8 cellular contexts compared by ENCODE assay signal in the genomic region with DNA sequence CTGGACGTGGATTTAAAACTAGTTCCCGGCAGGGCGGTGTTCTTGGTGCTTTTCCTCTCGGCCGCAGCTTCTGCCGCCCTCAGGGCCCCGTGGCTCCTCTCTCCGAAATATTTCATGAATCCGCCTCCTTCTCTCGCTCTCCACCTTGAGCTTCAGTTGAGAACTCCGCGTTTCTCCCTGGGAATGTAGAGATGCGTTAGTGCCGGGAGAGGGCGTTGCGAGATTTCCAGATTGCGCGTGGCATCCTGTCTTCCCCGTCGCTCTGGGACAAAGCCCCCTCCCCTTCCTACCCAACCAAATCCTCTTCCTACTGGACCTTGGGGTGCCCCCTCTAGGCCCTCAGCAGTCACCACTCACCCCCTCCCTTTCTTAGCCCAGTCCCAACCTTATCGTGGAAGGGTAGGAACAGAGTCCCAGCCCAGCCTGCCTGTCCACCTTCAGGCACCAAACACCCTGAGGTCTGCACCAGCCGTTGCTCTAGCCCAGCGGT. TPM values are rescaled to one million over a fixed set of nuclear protein-coding genes. Genes with fewer than 3 reads are reported as not detected.
DNase-seq lines count a peak whose midpoint lies in the region; ATAC-seq and TF ChIP-seq lines count a peak whose summit lies in the region.

No MANE protein-coding gene starts in this region.

- H3K4me3 Mint-ChIP-seq in activated CD4-positive, alpha-beta T cell treated with anti-CD3 and anti-CD28 coated beads for 36 hours = peak overlapping the region; percentile 44
- peak overlapping the region in 7 of 10 donors; percentile 3 to 67 (median 39) for H3K4me3 Mint-ChIP-seq in naive thymus-derived CD8-positive, alpha-beta T cell

- TF ChIP-seq CTCF in cardiac fibroblast (IDR thresholded peaks at IDR 0.05; ENCODE audit: low read depth, low read length) = peak; percentile 75

- peaks cover 3% of the 10 kb centered on the region for H3K36me3 Mint-ChIP-seq in activated CD4-positive, alpha-beta T cell treated with anti-CD3 and anti-CD28 coated beads for 36 hours (ENCODE audit: low read depth)
- H3K36me3 Mint-ChIP-seq in naive thymus-derived CD8-positive, alpha-beta T cell = peaks cover 0 to 5% (median 0%) of the 10 kb centered on the region in 3 donors

- peak; percentile 37 for ATAC-seq in activated CD4-positive, alpha-beta T cell treated with anti-CD3 and anti-CD28 coated beads for 36 hours
- ATAC-seq in naive thymus-derived CD8-positive, alpha-beta T cell = peak; percentile 36 to 42

- POLR2A ChIA-PET in activated CD4-positive, alpha-beta T cell treated with anti-CD3 and anti-CD28 coated beads for 36 hours (lab: Charles Lee) = interaction anchor here (0.8 kb wide), 1 partner anchor 17 kb away, joined by 3 read pairs; no protein-coding TSS in a partner anchor
- POLR2A ChIA-PET in naive thymus-derived CD8-positive, alpha-beta T cell (lab: Charles Lee) = interaction anchor here (0.9 to 10.0 kb wide), 14 partner anchors 9 to 93 kb away, joined by 3 to 180 read pairs (median 10); a partner anchor contains a TSS

- no peak overlapping the region for H3K27ac Mint-ChIP-seq in activated CD4-positive, alpha-beta T cell treated with anti-CD3 and anti-CD28 coated beads for 36 hours
- peak overlapping the region; percentile 25 to 75 (median 57) for H3K27ac Mint-ChIP-seq in naive thymus-derived CD8-positive, alpha-beta T cell

- intact Hi-C loops in activated CD4-positive, alpha-beta T cell treated with anti-CD3 and anti-CD28 coated beads for 36 hours (cut with DNase I, micrococcal nuclease) = loop anchor here (1.0 to 5.0 kb wide), 3 partner anchors 13 to 272 kb away; no protein-coding TSS in a partner anchor

- H3K9me3 Mint-ChIP-seq in activated CD4-positive, alpha-beta T cell treated with anti-CD3 and anti-CD28 coated beads for 36 hours (ENCODE audit: low read depth) = peaks cover 6% of the 10 kb centered on the region
- peaks cover 0 to 10% (median 0%) of the 10 kb centered on the region in 9 donors for H3K9me3 Mint-ChIP-seq in naive thymus-derived CD8-positive, alpha-beta T cell

- no peaks in the 10 kb centered on the region for H3K27me3 Mint-ChIP-seq in activated CD4-positive, alpha-beta T cell treated with anti-CD3 and anti-CD28 coated beads for 36 hours
- peaks cover 0 to 1% (median 0%) of the 10 kb centered on the region in 5 donors for H3K27me3 Mint-ChIP-seq in naive thymus-derived CD8-positive, alpha-beta T cell

- H3K4me1 Mint-ChIP-seq in activated CD4-positive, alpha-beta T cell treated with anti-CD3 and anti-CD28 coated beads for 36 hours = peaks cover 41% of the 10 kb centered on the region
- H3K4me1 Mint-ChIP-seq in naive thymus-derived CD8-positive, alpha-beta T cell = peaks cover 20 to 30% (median 25%) of the 10 kb centered on the region in 4 donors

- CTCF ChIA-PET in activated CD4-positive, alpha-beta T cell treated with anti-CD3 and anti-CD28 coated beads for 36 hours (lab: Charles Lee) = interaction anchor here (0.5 to 5.9 kb wide), 30 partner anchors 8 to 420 kb away, joined by 3 to 187 read pairs (median 4); a partner anchor contains a TSS

- DNase-seq in activated CD4-positive, alpha-beta T cell treated with anti-CD3 and anti-CD28 coated beads for 36 hours = peak; percentile 55
- no peak for DNase-seq in activated CD4-positive, alpha-beta T cell treated with anti-CD3 and anti-CD28 coated beads for 48 hours
- DNase-seq in Kasumi-1 (lab: John Stamatoyannopoulos, UW) = peak; percentile 44 to 64
- DNase-seq in cardiac fibroblast (ENCODE audit: low read depth in 2 of 2) = peak; percentile 65 to 70
- peak in 1 of 10 donors; percentile 21 for DNase-seq in naive thymus-derived CD8-positive, alpha-beta T cell
- DNase-seq in DMS79 treated with DMSO at 0.1 percent for 48 hours (lab: John Stamatoyannopoulos, UW) = no peak
- DNase-seq in DMS79 (lab: John Stamatoyannopoulos, UW) = no peak
- DNase-seq in activated effector memory CD4-positive, alpha-beta T cell treated with anti-CD3 and anti-CD28 coated beads, Interleukin-2, amount 50 U/mL, for 16 hours = no peak

- no peak overlapping the region for H3K4me3 ChIP-seq in cardiac fibroblast (replicated peaks in 1 of 2; ENCODE audit: low read depth in 2 of 2, low read length in 2 of 2)

RNA-seq across cellular contexts. Expression of a gene that starts 15.5 kb away (rescaled TPM):
- total RNA-seq in activated CD4-positive, alpha-beta T cell treated with anti-CD3 and anti-CD28 coated beads for 36 hours = 100 to 1,000 TPM; 692 to 930 TPM
- 100 to 1,000 TPM; 295 to 297 TPM for total RNA-seq in naive thymus-derived CD8-positive, alpha-beta T cell
- polyA plus RNA-seq in naive thymus-derived CD8-positive, alpha-beta T cell = 1,000 to 10,000 TPM in 2 of 3 donors, 100 to 1,000 TPM in 1; 740 to 1,115 (median 1,110) TPM

RNA-seq across cellular contexts. Expression of a gene that starts 22.7 kb away (rescaled TPM):
- 10 to 100 TPM; 33.1 to 42.8 TPM for total RNA-seq in activated CD4-positive, alpha-beta T cell treated with anti-CD3 and anti-CD28 coated beads for 36 hours
- total RNA-seq in naive thymus-derived CD8-positive, alpha-beta T cell = 100 to 1,000 TPM; 177 to 193 TPM
- polyA plus RNA-seq in naive thymus-derived CD8-positive, alpha-beta T cell = 10 to 100 TPM; 48.9 to 60.8 (median 54.6) TPM

RNA-seq across cellular contexts. Expression of a gene that starts 47.3 kb away (rescaled TPM):
- total RNA-seq in activated CD4-positive, alpha-beta T cell treated with anti-CD3 and anti-CD28 coated beads for 36 hours = 10 to 100 TPM; 14.8 to 15.6 TPM
- total RNA-seq in naive thymus-derived CD8-positive, alpha-beta T cell = 10 to 100 TPM; 13.5 to 13.7 TPM
- 1 to 10 TPM; 2.9 to 7.3 (median 4.2) TPM for polyA plus RNA-seq in naive thymus-derived CD8-positive, alpha-beta T cell

Comparison
In these comparisons a context has a peak if more than half of its experiments do, and no peak if none do; other contexts are left out.
1. DNase-seq: peak in activated CD4-positive, alpha-beta T cell treated with anti-CD3 and anti-CD28 coated beads for 36 hours (single experiment), Kasumi-1 (2 of 2) and cardiac fibroblast (2 of 2); none in activated CD4-positive, alpha-beta T cell treated with anti-CD3 and anti-CD28 coated beads for 48 hours (single experiment), DMS79 treated with DMSO at 0.1 percent for 48 hours (single experiment), DMS79 (single experiment) and activated effector memory CD4-positive, alpha-beta T cell treated with anti-CD3 and anti-CD28 coated beads, Interleukin-2, amount 50 U/mL, for 16 hours (single experiment).
2. RNA of a gene that starts 22.7 kb away (total RNA-seq): 177 to 193 TPM in naive thymus-derived CD8-positive, alpha-beta T cell; 33.1 to 42.8 TPM in activated CD4-positive, alpha-beta T cell treated with anti-CD3 and anti-CD28 coated beads for 36 hours; every median in the first group is over 4 times any median in the second.